Comparison of ENCODE assay signal across 1 cellular context in genomic region chr2:25269234-25269633, GRCh38.
TF ChIP-seq lines count a peak whose summit lies in the region.

No MANE protein-coding gene starts in this region.

TF ChIP-seq in H1, 55 proteins besides CTCF, POLR2A, EP300 and RAD21 (continued from another document):
- no peak for TF ChIP-seq ATF2 (IDR thresholded peaks at IDR 0.05; ENCODE audit: low read length)
- TF ChIP-seq ATF3 (IDR thresholded peaks at IDR 0.05; ENCODE audit: insufficient read depth, low read depth, low read length): no peak
